Comparison of ENCODE assay signal across 20 cellular contexts in genomic region chr5:126395198-126395597, GRCh38. TPM values are rescaled to one million over a fixed set of nuclear protein-coding genes. Genes with fewer than 3 reads are reported as not detected.
DNase-seq lines count a peak whose midpoint lies in the region; ATAC-seq and TF ChIP-seq lines count a peak whose summit lies in the region.
"Had no signal": no experiment of that assay in that cellular context is flagged by ENCODE, and none has a peak within 500 bp of the region (broad histone marks: within the 10 kb centered on the region; RNA-seq: fewer than 3 reads in every experiment).

No MANE protein-coding gene starts in this region.

- intact Hi-C loops in activated CD4-positive, alpha-beta memory T cell treated with anti-CD3 and anti-CD28 coated beads for 36 hours (cut with micrococcal nuclease), result no loop called here
- intact Hi-C loops in stomach (cut with DNase I; ENCODE audit: low total_unique reads), result no loop called here

- H3K27ac Mint-ChIP-seq in HFFc6 (peak overlapping the region; percentile 81), osteocyte (ENCODE audit: unreplicated experiment) (peak overlapping the region; percentile 95)
- H3K27ac Mint-ChIP-seq in activated CD4-positive, alpha-beta memory T cell treated with anti-CD3 and anti-CD28 coated beads for 36 hours, result no peak overlapping the region
- H3K27ac Mint-ChIP-seq: activated naive CD8-positive, alpha-beta T cell treated with anti-CD3 and anti-CD28 coated beads for 36 hours; natural killer cell treated with Interleukin-12 subunit alpha and Interleukin-12 subunit beta and Interleukin-15 and Interleukin-18, amount 100 ng/mL, for 72 hours had no signal

- H3K27me3 Mint-ChIP-seq in HFFc6 (ENCODE audit: insufficient read depth), result no peaks in the 10 kb centered on the region
- H3K27me3 Mint-ChIP-seq in osteocyte (ENCODE audit: unreplicated experiment), result no peaks in the 10 kb centered on the region
- peaks cover 2% of the 10 kb centered on the region for H3K27me3 Mint-ChIP-seq in activated CD4-positive, alpha-beta memory T cell treated with anti-CD3 and anti-CD28 coated beads for 36 hours
- H3K27me3 Mint-ChIP-seq: activated naive CD8-positive, alpha-beta T cell treated with anti-CD3 and anti-CD28 coated beads for 36 hours had no signal

- TF ChIP-seq CTCF in HFFc6 (IDR thresholded peaks at IDR 0.05) (no peak), osteocyte (IDR thresholded peaks at IDR 0.05) (no peak), stomach (IDR thresholded peaks at IDR 0.05) (no peak)

- no peak overlapping the region for H3K4me3 ChIP-seq in stomach
- H3K4me3 ChIP-seq: left ventricle myocardium inferior, right lobe of liver, upper lobe of right lung had no signal

- TF ChIP-seq POLR2A in stomach (IDR thresholded peaks at IDR 0.05), result no peak

- POLR2A ChIA-PET in activated CD4-positive, alpha-beta memory T cell treated with anti-CD3 and anti-CD28 coated beads for 36 hours (lab: Charles Lee), result no interaction called here

- ATAC-seq in GM21390 (IDR thresholded peaks at IDR 0.05; ENCODE audit: unreplicated experiment), result no peak
- ATAC-seq: natural killer cell treated with Interleukin-12 subunit alpha and Interleukin-12 subunit beta and Interleukin-15 and Interleukin-18, amount 100 ng/mL, for 72 hours; upper lobe of right lung had no signal

- no peak overlapping the region for H3K27ac ChIP-seq in stomach
- H3K27ac ChIP-seq: C4-2B, left ventricle myocardium inferior, right lobe of liver, upper lobe of right lung had no signal

- CTCF ChIA-PET in activated CD4-positive, alpha-beta memory T cell treated with anti-CD3 and anti-CD28 coated beads for 36 hours (lab: Charles Lee), result no interaction called here

- no peak for TF ChIP-seq EP300 in stomach (IDR thresholded peaks at IDR 0.05)

- peaks cover 26% of the 10 kb centered on the region for H3K9me3 Mint-ChIP-seq in HFFc6
- H3K9me3 Mint-ChIP-seq in osteocyte (ENCODE audit: unreplicated experiment), result peaks cover 24% of the 10 kb centered on the region
- peaks cover 14% of the 10 kb centered on the region for H3K9me3 Mint-ChIP-seq in activated CD4-positive, alpha-beta memory T cell treated with anti-CD3 and anti-CD28 coated beads for 36 hours

- H3K4me1 Mint-ChIP-seq in HFFc6 (ENCODE audit: low read depth) (peaks cover 54% of the 10 kb centered on the region), osteocyte (ENCODE audit: unreplicated experiment) (peaks cover 55% of the 10 kb centered on the region)
- H3K4me1 Mint-ChIP-seq in activated CD4-positive, alpha-beta memory T cell treated with anti-CD3 and anti-CD28 coated beads for 36 hours (ENCODE audit: low read depth), result no peaks in the 10 kb centered on the region
- H3K4me1 Mint-ChIP-seq: activated naive CD8-positive, alpha-beta T cell treated with anti-CD3 and anti-CD28 coated beads for 36 hours had no signal

- DNase-seq in HFFc6 (peak; percentile 55), brain pericyte (ENCODE audit: low read depth, low spot score) (peak; percentile 63), glomerular visceral epithelial cell (ENCODE audit: extremely low spot score) (peak; percentile 63), osteocyte (ENCODE audit: extremely low spot score, unreplicated experiment) (no peak), stomach (no peak), AML-193 (lab: John Stamatoyannopoulos, UW) (no peak)
- DNase-seq in activated CD4-positive, alpha-beta memory T cell treated with anti-CD3 and anti-CD28 coated beads for 36 hours, result no peak
- DNase-seq: activated CD4-positive, alpha-beta T cell treated with anti-CD3 and anti-CD28 coated beads for 1 hour; activated naive CD8-positive, alpha-beta T cell treated with anti-CD3 and anti-CD28 coated beads for 36 hours; KBM-7; left ventricle myocardium inferior; NCI-H1417; NCI-H524; right lobe of liver; stimulated activated CD4-positive, alpha-beta T cell treated with anti-CD3 and anti-CD28 coated beads, Interleukin-4, amount 100 ng/mL, for 24 hours; T-helper 2 cell; upper lobe of right lung had no signal

- peak overlapping the region; percentile 17; the same call in 1 of the 2 replicates for H3K4me3 Mint-ChIP-seq in HFFc6
- H3K4me3 Mint-ChIP-seq in osteocyte (ENCODE audit: unreplicated experiment), result peak overlapping the region; percentile 54
- no peak overlapping the region for H3K4me3 Mint-ChIP-seq in activated CD4-positive, alpha-beta memory T cell treated with anti-CD3 and anti-CD28 coated beads for 36 hours
- H3K4me3 Mint-ChIP-seq: activated naive CD8-positive, alpha-beta T cell treated with anti-CD3 and anti-CD28 coated beads for 36 hours; natural killer cell treated with Interleukin-12 subunit alpha and Interleukin-12 subunit beta and Interleukin-15 and Interleukin-18, amount 100 ng/mL, for 72 hours had no signal

- peaks cover 32% of the 10 kb centered on the region for H3K36me3 Mint-ChIP-seq in HFFc6 (ENCODE audit: low read depth)
- peaks cover 9% of the 10 kb centered on the region for H3K36me3 Mint-ChIP-seq in osteocyte (ENCODE audit: unreplicated experiment)
- H3K36me3 Mint-ChIP-seq in activated CD4-positive, alpha-beta memory T cell treated with anti-CD3 and anti-CD28 coated beads for 36 hours, result no peaks in the 10 kb centered on the region
- H3K36me3 Mint-ChIP-seq: activated naive CD8-positive, alpha-beta T cell treated with anti-CD3 and anti-CD28 coated beads for 36 hours had no signal

- peaks cover 0 to 13% (median 5%) of the 10 kb centered on the region in 4 donors for H3K9me3 ChIP-seq in stomach
- H3K9me3 ChIP-seq: right lobe of liver had no signal

- no peaks in the 10 kb centered on the region for H3K27me3 ChIP-seq in stomach
- H3K27me3 ChIP-seq: right lobe of liver, upper lobe of right lung had no signal

- peaks cover 0 to 8% (median 0%) of the 10 kb centered on the region in 4 donors for H3K4me1 ChIP-seq in stomach
- H3K4me1 ChIP-seq: left ventricle myocardium inferior, right lobe of liver, upper lobe of right lung had no signal

- 43 to 58% (median 50%) methylated on average over 2 of the region's 2 CpGs for WGBS in stomach, 5 donors

- no peaks in the 10 kb centered on the region for H3K36me3 ChIP-seq in stomach
- H3K36me3 ChIP-seq: left ventricle myocardium inferior, right lobe of liver, upper lobe of right lung had no signal

RNA-seq across cellular contexts. Expression of gene GRAMD2B, which starts 28.0 kb away (rescaled TPM):
- total RNA-seq in HFFc6 (2021; fragmentation: NEBNext Ultra II Directional; extraction: Animal tissue kit (Norgen Biotek cat#: 25700)), result 100 to 1,000 TPM in 2 of 6 experiments, 10 to 100 TPM in 4; 69.2 to 154 (median 80.5) TPM
- total RNA-seq in osteocyte (78.2 and 93.7 TPM in 2 replicates), stomach (10 to 100 TPM; 18.8 to 69.6 (median 47.5) TPM)
- 10 to 100 TPM in 1 of 2 experiments, 1 to 10 TPM in 1; 9.9 to 10.4 TPM for total RNA-seq in activated CD4-positive, alpha-beta memory T cell treated with anti-CD3 and anti-CD28 coated beads for 36 hours
- polyA plus RNA-seq in stomach, result 10 to 100 TPM in 1 of 3 donors, 1 to 10 TPM in 2; 5.7 to 12.8 (median 6.5) TPM

Comparison
In these comparisons a context has a peak if more than half of its experiments do, and no peak if none do; other contexts are left out.
1. DNase-seq: peak in HFFc6 (single experiment), brain pericyte (single experiment) and glomerular visceral epithelial cell (single experiment); none in osteocyte (single experiment), activated CD4-positive, alpha-beta memory T cell treated with anti-CD3 and anti-CD28 coated beads for 36 hours (single experiment), stomach (single experiment) and AML-193 (0 of 2).